Comparison of ENCODE assay signal across 1 cellular context in genomic region chr6:31621320-31621939, GRCh38.
TF ChIP-seq lines count a peak whose summit lies in the region.

No MANE protein-coding gene starts in this region.

TF ChIP-seq in HEK293, 187 proteins besides CTCF, POLR2A, EP300 and RAD21 (continued from another document):
- TF ChIP-seq ZNF18 (tag by site-specific recombination; IDR thresholded peaks at IDR 0.05) (0 out of 2 replicates have a peak, but pooled peaks have one; percentile 4), ZNF292 (tag by site-specific recombination; IDR thresholded peaks at IDR 0.05; ENCODE audit: borderline replicate concordance, low read depth) (peak; percentile 35; the same call in 1 of the 2 replicates), GLIS2 (tag by site-specific recombination; IDR thresholded peaks at IDR 0.05) (0 out of 2 replicates have a peak, but pooled peaks have one; percentile 57), KLF1 (tag by site-specific recombination; IDR thresholded peaks at IDR 0.05) (no peak)
TF ChIP-seq in HEK293: peak in this region for 7.
